In genomic region chrX:153293485-153294071, GRCh38 we compare ENCODE assay signal across 17 cellular contexts. TPM values are rescaled to one million over a fixed set of nuclear protein-coding genes. Genes with fewer than 3 reads are reported as not detected.
DNase-seq lines count a peak whose midpoint lies in the region; ATAC-seq, FAIRE-seq and TF ChIP-seq lines count a peak whose summit lies in the region.
"Not testable (repeated sequence)": the region's sequence is repeated elsewhere in the genome, so short reads cannot be mapped to it uniquely, and the experiment has no call there.
"Had no signal": no experiment of that assay in that cellular context is flagged by ENCODE, and none has a peak within 500 bp of the region (broad histone marks: within the 10 kb centered on the region; RNA-seq: fewer than 3 reads in every experiment).

No MANE protein-coding gene starts in this region.

- H2AFZ ChIP-seq in OCI-LY3 (ENCODE audit: low read depth, low read length): 0 out of 2 replicates have a peak overlapping the region, but pooled peaks have one; percentile 74
- not testable (repeated sequence) for H2AFZ ChIP-seq in HepG2 (ENCODE audit: low read length)

- not testable (repeated sequence) for H3K27ac Mint-ChIP-seq in CD4-positive, alpha-beta T cell; activated naive CD4-positive, alpha-beta T cell treated with anti-CD3 and anti-CD28 coated beads, Interleukin-2, amount 50 U/mL, for 72 hours
- H3K27ac Mint-ChIP-seq in activated CD4-positive, alpha-beta memory T cell treated with anti-CD3 and anti-CD28 coated beads, Interleukin-2, amount 10 ng/mL, durations not matched to agents 7 days and 5 days: peak overlapping the region; percentile 35

- not testable (repeated sequence) for DNase-seq in CD4-positive, alpha-beta T cell; GM19239 (ENCODE audit: insufficient read length, low spot score); activated CD4-positive, alpha-beta memory T cell treated with anti-CD3 and anti-CD28 coated beads, Interleukin-2, amount 10 ng/mL, durations not matched to agents 7 days and 5 days; activated naive CD4-positive, alpha-beta T cell treated with anti-CD3 and anti-CD28 coated beads, Interleukin-2, amount 50 U/mL, for 72 hours (ENCODE audit: low spot score in 2 of 2); HepG2 (ENCODE audit: low spot score); gastrocnemius medialis

- H3K27me3 Mint-ChIP-seq in CD4-positive, alpha-beta T cell: not testable (repeated sequence)
- peaks cover 13% of the 10 kb centered on the region for H3K27me3 Mint-ChIP-seq in activated CD4-positive, alpha-beta memory T cell treated with anti-CD3 and anti-CD28 coated beads, Interleukin-2, amount 10 ng/mL, durations not matched to agents 7 days and 5 days

- not testable (repeated sequence) for H3K4me2 ChIP-seq in OCI-LY3 (ENCODE audit: low read length); HepG2 (ENCODE audit: low read depth, low read length)

- not testable (repeated sequence) for H3K4me3 ChIP-seq in OCI-LY3 (ENCODE audit: low read length); HepG2 (replicated peaks in 1 of 3; ENCODE audit: insufficient read depth in 1 of 3, low read depth in 2 of 3, low read length in 3 of 3); gastrocnemius medialis

- BruUV-seq in HepG2 (replicated peaks; lab: Mats Ljungman, UMichigan): not testable (repeated sequence)

- not testable (repeated sequence) for H3K4me1 Mint-ChIP-seq in CD4-positive, alpha-beta T cell (ENCODE audit: low read depth)
- peaks cover 10% of the 10 kb centered on the region for H3K4me1 Mint-ChIP-seq in activated CD4-positive, alpha-beta memory T cell treated with anti-CD3 and anti-CD28 coated beads, Interleukin-2, amount 10 ng/mL, durations not matched to agents 7 days and 5 days

- TF ChIP-seq POLR2A in HepG2 (IDR thresholded peaks at IDR 0.05; ENCODE audit: insufficient read depth in 1 of 2, low read depth in 2 of 2, low read length in 2 of 2); gastrocnemius medialis (IDR thresholded peaks at IDR 0.05): not testable (repeated sequence)

- CTCF ChIA-PET in CD4-positive, alpha-beta T cell (lab: Charles Lee); activated CD4-positive, alpha-beta memory T cell treated with anti-CD3 and anti-CD28 coated beads, Interleukin-2, amount 10 ng/mL, durations not matched to agents 7 days and 5 days (lab: Charles Lee); HepG2 (lab: Yijun Ruan, JAX; ENCODE audit: low intra/inter-chr PET ratio, low total read pairs): not testable (repeated sequence)

- H3K9me3 ChIP-seq in CD4-positive, alpha-beta T cell (ENCODE audit: control insufficient read depth, low read length); OCI-LY3 (ENCODE audit: insufficient read depth, low read length); HepG2 (ENCODE audit: low read length); gastrocnemius medialis: not testable (repeated sequence)

- not testable (repeated sequence) for H3K36me3 ChIP-seq in OCI-LY3 (replicated peaks; ENCODE audit: low read depth, low read length); HepG2 (replicated peaks in 1 of 2; ENCODE audit: control insufficient read depth in 1 of 2, insufficient read depth in 2 of 2, low read length in 2 of 2); gastrocnemius medialis

- TF ChIP-seq CTCF in CD4-positive, alpha-beta T cell (IDR thresholded peaks at IDR 0.05); OCI-LY3 (IDR thresholded peaks at IDR 0.05; ENCODE audit: low read depth, low read length); HepG2 (CRISPR knock-in tag; IDR thresholded peaks at IDR 0.05); gastrocnemius medialis (IDR thresholded peaks at IDR 0.05 in 4 of 5, conservative IDR thresholded peaks at IDR 0.05 in 1 of 5): not testable (repeated sequence)

- intact Hi-C loops in CD4-positive, alpha-beta T cell (cut with DNase I, micrococcal nuclease); HepG2 (cut with micrococcal nuclease; ENCODE audit: unreplicated experiment); gastrocnemius medialis (cut with DNase I; ENCODE audit: low total_unique reads): not testable (repeated sequence)

- not testable (repeated sequence) for H3K9me3 Mint-ChIP-seq in CD4-positive, alpha-beta T cell; activated CD4-positive, alpha-beta memory T cell treated with anti-CD3 and anti-CD28 coated beads, Interleukin-2, amount 10 ng/mL, durations not matched to agents 7 days and 5 days; activated naive CD4-positive, alpha-beta T cell treated with anti-CD3 and anti-CD28 coated beads, Interleukin-2, amount 50 U/mL, for 72 hours

- WGBS in HepG2 (ENCODE audit: low lambda C conversion rate): 36% methylated on average over 3 of the region's 8 CpGs

- H4K20me1 ChIP-seq in OCI-LY3 (ENCODE audit: insufficient read depth, low read length); HepG2 (ENCODE audit: insufficient read depth, low read length): not testable (repeated sequence)

- TF ChIP-seq EP300 in HepG2 (IDR thresholded peaks at IDR 0.05; ENCODE audit: low read depth in 2 of 2, low read length in 2 of 2); HepG2 (CRISPR knock-in tag; IDR thresholded peaks at IDR 0.05; ENCODE audit: borderline replicate concordance): not testable (repeated sequence)

- not testable (repeated sequence) for H3K27me3 ChIP-seq in CD4-positive, alpha-beta T cell (ENCODE audit: control insufficient read depth, insufficient read depth, low read length); OCI-LY3 (ENCODE audit: low read depth, low read length); HepG2 (ENCODE audit: control insufficient read depth in 1 of 2, insufficient read depth in 2 of 2, low read length in 2 of 2); gastrocnemius medialis

- ATAC-seq in CD4-positive, alpha-beta T cell (ENCODE audit: poor library complexity): peak; percentile 73
- peak; percentile 84 for ATAC-seq in HG03280 (IDR thresholded peaks at IDR 0.05; ENCODE audit: unreplicated experiment)
- ATAC-seq in activated naive CD4-positive, alpha-beta T cell treated with anti-CD3 and anti-CD28 coated beads, Interleukin-2, amount 50 U/mL, for 72 hours: peak; percentile 36 to 48
- not testable (repeated sequence) for ATAC-seq in HepG2
- peak; percentile 74 to 80 for ATAC-seq in gastrocnemius medialis

- in situ Hi-C loops in HepG2 (cut with HindIII; ENCODE audit: extremely low pct_ligation_motif_present, low pct_unique_long_range_greater_than_20kb); gastrocnemius medialis (cut with MboI; ENCODE audit: low sequenced_read_pairs in 4 of 4): not testable (repeated sequence)

- not testable (repeated sequence) for H3K4me1 ChIP-seq in OCI-LY3 (ENCODE audit: low read length); HepG2 (ENCODE audit: insufficient read depth, low read length); gastrocnemius medialis

- POLR2A ChIA-PET in CD4-positive, alpha-beta T cell (lab: Charles Lee); activated CD4-positive, alpha-beta memory T cell treated with anti-CD3 and anti-CD28 coated beads, Interleukin-2, amount 10 ng/mL, durations not matched to agents 7 days and 5 days (lab: Charles Lee); HepG2 (lab: Yijun Ruan, JAX): not testable (repeated sequence)

- H3K9ac ChIP-seq in OCI-LY3 (ENCODE audit: low read length); HepG2 (ENCODE audit: insufficient read depth, low read depth, low read length): not testable (repeated sequence)

- not testable (repeated sequence) for H3K36me3 Mint-ChIP-seq in CD4-positive, alpha-beta T cell (ENCODE audit: low read depth); activated CD4-positive, alpha-beta memory T cell treated with anti-CD3 and anti-CD28 coated beads, Interleukin-2, amount 10 ng/mL, durations not matched to agents 7 days and 5 days (ENCODE audit: low read depth); activated naive CD4-positive, alpha-beta T cell treated with anti-CD3 and anti-CD28 coated beads, Interleukin-2, amount 50 U/mL, for 72 hours

- H3K4me3 Mint-ChIP-seq in CD4-positive, alpha-beta T cell; activated CD4-positive, alpha-beta memory T cell treated with anti-CD3 and anti-CD28 coated beads, Interleukin-2, amount 10 ng/mL, durations not matched to agents 7 days and 5 days: not testable (repeated sequence)

- not testable (repeated sequence) for TF ChIP-seq RAD21 in HepG2 (CRISPR knock-in tag; IDR thresholded peaks at IDR 0.05)

- FAIRE-seq in GM19239 (lab: Jason Lieb, UNC) (peak; percentile 68), HepG2 (lab: Jason Lieb, UNC) (peak; percentile 89)

- not testable (repeated sequence) for H3K27ac ChIP-seq in CD4-positive, alpha-beta T cell (ENCODE audit: low read depth, low read length); OCI-LY3 (ENCODE audit: low read length); HepG2 (ENCODE audit: extremely low read length, insufficient read depth, low read length); gastrocnemius medialis

- not testable (repeated sequence) for H3K79me2 ChIP-seq in OCI-LY3 (ENCODE audit: low read length); HepG2 (ENCODE audit: insufficient read depth, low read length)

RNA-seq across cellular contexts. Expression of gene PNMA6F, which starts 28.0 kb away (rescaled TPM):
- total RNA-seq in CD4-positive, alpha-beta T cell: not detected
- not detected for total RNA-seq in activated CD4-positive, alpha-beta memory T cell treated with anti-CD3 and anti-CD28 coated beads, Interleukin-2, amount 10 ng/mL, durations not matched to agents 7 days and 5 days
- total RNA-seq in activated naive CD4-positive, alpha-beta T cell treated with anti-CD3 and anti-CD28 coated beads, Interleukin-2, amount 50 U/mL, for 72 hours: not detected
- not detected in 2 replicates for total RNA-seq in HepG2 (2016; rRNA removed; fragmentation: Illumina TruSeq; extraction: Trizol)
- not detected in 2 replicates for total RNA-seq in HepG2 (2016; cell fraction: cytosol; rRNA removed; fragmentation: Illumina TruSeq; extraction: Trizol; ENCODE audit: low read depth)
- total RNA-seq in HepG2 (2016; cell fraction: insoluble cytoplasmic fraction; rRNA removed; fragmentation: Illumina TruSeq; extraction: Trizol): not detected in 2 replicates
- total RNA-seq in HepG2 (2016; cell fraction: membrane; rRNA removed; fragmentation: Illumina TruSeq; extraction: Trizol): not detected in 2 replicates
- not detected in 2 replicates for total RNA-seq in HepG2 (2016; cell fraction: nucleus; rRNA removed; fragmentation: Illumina TruSeq; extraction: Trizol)
- not detected in 2 replicates for polyA plus RNA-seq in HepG2 (2011; rRNA removed)
- not detected in 2 replicates for polyA plus RNA-seq in HepG2 (2011; cell fraction: cytosol; rRNA removed)
- not detected in 2 replicates for polyA plus RNA-seq in HepG2 (2011; cell fraction: nucleus; rRNA removed)
- not detected in 2 replicates for polyA plus RNA-seq in HepG2 (2012)
- polyA plus RNA-seq in HepG2 (2016; cell fraction: cytosol; fragmentation: Illumina TruSeq; extraction: Trizol; ENCODE audit: low read depth): not detected in 2 replicates
- polyA plus RNA-seq in HepG2 (2016; cell fraction: insoluble cytoplasmic fraction; fragmentation: Illumina TruSeq; extraction: Trizol; ENCODE audit: low read depth): not detected in 2 replicates
- not detected in 2 replicates for polyA plus RNA-seq in HepG2 (2016; cell fraction: membrane; fragmentation: Illumina TruSeq; extraction: Trizol; ENCODE audit: low read depth)
- not detected in 2 replicates for polyA plus RNA-seq in HepG2 (2016; cell fraction: nucleus; fragmentation: Illumina TruSeq; extraction: Trizol; ENCODE audit: insufficient read depth, low read depth)
- polyA minus RNA-seq in HepG2 (2011; rRNA and poly(A)+ RNA removed; ENCODE audit: low replicate concordance): not detected in 2 replicates
- polyA minus RNA-seq in HepG2 (2011; cell fraction: cytosol; rRNA and poly(A)+ RNA removed): not detected in 2 replicates
- polyA minus RNA-seq in HepG2 (2011; cell fraction: nucleus; rRNA and poly(A)+ RNA removed): not detected in 2 replicates
- not detected for total RNA-seq in gastrocnemius medialis
- total RNA-seq: A673, activated B cell treated with CpG ODN at 0.5 μM for 24 hours, breast epithelium, liver, MCF 10A, mononuclear cell, ovary, Peyer's patch, smooth muscle cell had no signal
- polyA plus RNA-seq: liver, smooth muscle cell had no signal

RNA-seq across cellular contexts. Expression of gene ZNF275, which starts 40.4 kb away (rescaled TPM):
- 10 to 100 TPM; 10.5 to 11.3 TPM for total RNA-seq in CD4-positive, alpha-beta T cell
- 10 to 100 TPM; 16.6 to 16.7 TPM for total RNA-seq in activated CD4-positive, alpha-beta memory T cell treated with anti-CD3 and anti-CD28 coated beads, Interleukin-2, amount 10 ng/mL, durations not matched to agents 7 days and 5 days
- 10 to 100 TPM in 1 of 2 donors, 1 to 10 TPM in 1; 8.8 to 24.1 TPM for total RNA-seq in activated naive CD4-positive, alpha-beta T cell treated with anti-CD3 and anti-CD28 coated beads, Interleukin-2, amount 50 U/mL, for 72 hours
- total RNA-seq in HepG2 (2016; rRNA removed; fragmentation: Illumina TruSeq; extraction: Trizol) (6.4 and 9.5 TPM in 2 replicates), gastrocnemius medialis (1 to 10 TPM; 4.6 to 7.6 (median 5.0) TPM)
- 0.97 and 1.0 TPM in 2 replicates for total RNA-seq in HepG2 (2016; cell fraction: cytosol; rRNA removed; fragmentation: Illumina TruSeq; extraction: Trizol; ENCODE audit: low read depth)
- total RNA-seq in HepG2 (2016; cell fraction: insoluble cytoplasmic fraction; rRNA removed; fragmentation: Illumina TruSeq; extraction: Trizol): 6.2 and 8.0 TPM in 2 replicates
- total RNA-seq in HepG2 (2016; cell fraction: membrane; rRNA removed; fragmentation: Illumina TruSeq; extraction: Trizol): 4.4 and 4.5 TPM in 2 replicates
- 7.7 and 8.6 TPM in 2 replicates for total RNA-seq in HepG2 (2016; cell fraction: nucleus; rRNA removed; fragmentation: Illumina TruSeq; extraction: Trizol)
- 11.1 and 11.8 TPM in 2 replicates for polyA plus RNA-seq in HepG2 (2011; rRNA removed)
- polyA plus RNA-seq in HepG2 (2011; cell fraction: cytosol; rRNA removed): 8.5 and 10.9 TPM in 2 replicates
- polyA plus RNA-seq in HepG2 (2011; cell fraction: nucleus; rRNA removed): 17.6 and 17.9 TPM in 2 replicates
- polyA plus RNA-seq in HepG2 (2012): 6.0 and 6.7 TPM in 2 replicates
- polyA plus RNA-seq in HepG2 (2016; cell fraction: cytosol; fragmentation: Illumina TruSeq; extraction: Trizol; ENCODE audit: low read depth): 0.53 and 0.69 TPM in 2 replicates
- 8.9 and 9.7 TPM in 2 replicates for polyA plus RNA-seq in HepG2 (2016; cell fraction: insoluble cytoplasmic fraction; fragmentation: Illumina TruSeq; extraction: Trizol; ENCODE audit: low read depth)
- 2.7 and 3.0 TPM in 2 replicates for polyA plus RNA-seq in HepG2 (2016; cell fraction: membrane; fragmentation: Illumina TruSeq; extraction: Trizol; ENCODE audit: low read depth)
- polyA plus RNA-seq in HepG2 (2016; cell fraction: nucleus; fragmentation: Illumina TruSeq; extraction: Trizol; ENCODE audit: insufficient read depth, low read depth): 15.4 and 17.7 TPM in 2 replicates
- 8.3 and 23.4 TPM in 2 replicates for polyA minus RNA-seq in HepG2 (2011; rRNA and poly(A)+ RNA removed; ENCODE audit: low replicate concordance)
- polyA minus RNA-seq in HepG2 (2011; cell fraction: cytosol; rRNA and poly(A)+ RNA removed): 8.7 and 10.3 TPM in 2 replicates
- 13.6 and 14.9 TPM in 2 replicates for polyA minus RNA-seq in HepG2 (2011; cell fraction: nucleus; rRNA and poly(A)+ RNA removed)
